Comparison of ENCODE assay signal across 8 cellular contexts in the genomic region with DNA sequence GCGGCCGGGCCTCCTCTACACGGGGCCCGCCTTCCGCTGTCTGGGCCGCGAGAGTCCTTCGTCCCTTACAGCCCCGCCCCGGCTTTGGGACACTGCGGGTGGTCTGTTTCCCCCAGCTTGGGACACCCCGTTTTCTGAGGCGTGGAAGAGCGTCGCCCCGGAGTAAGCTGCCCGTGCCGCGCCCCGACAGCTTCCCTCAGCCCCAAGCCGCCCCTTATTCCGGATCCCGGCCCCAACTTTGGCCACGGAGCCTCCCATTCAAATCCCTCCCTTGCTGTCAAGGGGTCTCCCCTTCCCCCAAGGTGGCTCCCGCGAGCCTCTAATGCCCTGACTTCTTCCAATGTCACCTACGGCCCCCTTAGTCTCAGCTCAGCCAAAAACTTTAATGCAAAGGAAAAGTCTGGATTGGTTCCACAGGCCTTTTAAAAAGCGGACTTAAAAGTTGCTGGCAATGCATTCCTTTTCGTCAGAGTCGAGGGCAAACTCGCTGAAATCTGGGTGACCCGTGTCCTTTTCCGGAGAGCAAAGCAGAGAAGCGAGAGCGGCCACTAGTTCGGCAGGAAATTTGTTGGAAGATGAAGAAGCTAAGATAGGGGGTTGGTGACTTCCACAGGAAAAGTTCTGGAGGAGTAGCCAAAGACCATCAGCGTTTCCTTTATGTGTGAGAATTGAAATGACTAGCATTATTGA. TPM values are rescaled to one million over a fixed set of nuclear protein-coding genes. Genes with fewer than 3 reads are reported as not detected.
DNase-seq lines count a peak whose midpoint lies in the region; ATAC-seq and TF ChIP-seq lines count a peak whose summit lies in the region.

No MANE protein-coding gene starts in this region.

- no peaks in the 10 kb centered on the region for H3K36me3 Mint-ChIP-seq in T-helper 1 cell treated with Interleukin-12 subunit alpha and Interleukin-12 subunit beta and Interleukin-4 antibody, amounts not matched to agents 30 μg/mL and 1 μg/mL, for 36 hours (ENCODE audit: low read depth)

- peak overlapping the region; percentile 89 for H3K4me2 ChIP-seq in PC-3 (ENCODE audit: low read length)

- H3K9me3 ChIP-seq in PC-3 (ENCODE audit: low read length), result no peaks in the 10 kb centered on the region
- no peaks in the 10 kb centered on the region for H3K9me3 ChIP-seq in colonic mucosa
- H3K9me3 ChIP-seq in lower lobe of right lung, result no peaks in the 10 kb centered on the region
- no peaks in the 10 kb centered on the region for H3K9me3 ChIP-seq in thymus (ENCODE audit: control insufficient read depth)

- H2AFZ ChIP-seq in PC-3 (ENCODE audit: low read length), result peak overlapping the region; percentile 80

- peak overlapping the region; percentile 89 for H3K9ac ChIP-seq in PC-3 (ENCODE audit: low read length)
- peak overlapping the region; percentile 88 to 93 for H3K9ac ChIP-seq in colonic mucosa (ENCODE audit: low read depth in 2 of 2, low read length in 2 of 2)

- H3K4me3 Mint-ChIP-seq in T-helper 1 cell treated with Interleukin-12 subunit alpha and Interleukin-12 subunit beta and Interleukin-4 antibody, amounts not matched to agents 30 μg/mL and 1 μg/mL, for 36 hours, result peak overlapping the region; percentile 90

- no peaks in the 10 kb centered on the region for H3K9me3 Mint-ChIP-seq in T-helper 1 cell treated with Interleukin-12 subunit alpha and Interleukin-12 subunit beta and Interleukin-4 antibody, amounts not matched to agents 30 μg/mL and 1 μg/mL, for 36 hours

- H3K27me3 Mint-ChIP-seq in T-helper 1 cell treated with Interleukin-12 subunit alpha and Interleukin-12 subunit beta and Interleukin-4 antibody, amounts not matched to agents 30 μg/mL and 1 μg/mL, for 36 hours (ENCODE audit: low read depth), result no peaks in the 10 kb centered on the region

- TF ChIP-seq CTCF in PC-3 (conservative IDR thresholded peaks at IDR 0.05; ENCODE audit: low read depth, low read length) (no peak), colonic mucosa (IDR thresholded peaks at IDR 0.05) (no peak), lower lobe of right lung (IDR thresholded peaks at IDR 0.05) (no peak)

- no peaks in the 10 kb centered on the region for H3K9me2 ChIP-seq in PC-3 (replicated peaks; ENCODE audit: low read length)

- CTCF ChIA-PET in PC-3 (lab: Charles Lee), result no interaction called here

- H3K27ac ChIP-seq in PC-3 (ENCODE audit: low read length) (peak overlapping the region; percentile 82), colonic mucosa (peak overlapping the region; percentile 99), lower lobe of right lung (peak overlapping the region; percentile 98), thymus (ENCODE audit: low read depth) (peak overlapping the region; percentile 99)

- intact Hi-C loops in PC-3 (cut with micrococcal nuclease), result no loop called here
- intact Hi-C loops in colonic mucosa (cut with DNase I), result no loop called here
- intact Hi-C loops in lower lobe of right lung (cut with DNase I), result no loop called here

- H4K20me1 ChIP-seq in PC-3 (ENCODE audit: low read length), result 0 out of 2 replicates have a peak, but pooled peaks cover 5% of the 10 kb centered on the region

- H3K4me1 ChIP-seq in PC-3 (ENCODE audit: insufficient read depth, low read length), result peaks cover 6% of the 10 kb centered on the region; the same call in 1 of the 2 replicates
- H3K4me1 ChIP-seq in colonic mucosa, result peaks cover 4% of the 10 kb centered on the region
- peaks cover 31% of the 10 kb centered on the region for H3K4me1 ChIP-seq in lower lobe of right lung
- H3K4me1 ChIP-seq in thymus (ENCODE audit: control insufficient read depth, insufficient read depth, low read length), result peaks cover 23% of the 10 kb centered on the region

- no peaks in the 10 kb centered on the region for H3K27me3 ChIP-seq in PC-3 (ENCODE audit: low read length)
- H3K27me3 ChIP-seq in colonic mucosa, result no peaks in the 10 kb centered on the region
- no peaks in the 10 kb centered on the region for H3K27me3 ChIP-seq in lower lobe of right lung (ENCODE audit: low read depth)
- H3K27me3 ChIP-seq in thymus (ENCODE audit: control insufficient read depth, insufficient read depth), result no peaks in the 10 kb centered on the region

- peaks cover 55% of the 10 kb centered on the region for H3K79me2 ChIP-seq in PC-3 (ENCODE audit: low read length)

- H3K36me3 ChIP-seq in PC-3 (ENCODE audit: low read depth, low read length), result no peaks in the 10 kb centered on the region
- H3K36me3 ChIP-seq in colonic mucosa, result no peaks in the 10 kb centered on the region
- no peaks in the 10 kb centered on the region for H3K36me3 ChIP-seq in lower lobe of right lung
- H3K36me3 ChIP-seq in thymus (ENCODE audit: control insufficient read depth, insufficient read depth), result no peaks in the 10 kb centered on the region

- H3K4me3 ChIP-seq in PC-3 (ENCODE audit: low read length) (peak overlapping the region; percentile 74), colonic mucosa (peak overlapping the region; percentile 99), lower lobe of right lung (peak overlapping the region; percentile 92), thymus (ENCODE audit: low read length) (peak overlapping the region; percentile 73)

- H3F3A ChIP-seq in PC-3 (ENCODE audit: low read length, unreplicated experiment), result no peaks in the 10 kb centered on the region

- peaks cover 29% of the 10 kb centered on the region for H3K4me1 Mint-ChIP-seq in T-helper 1 cell treated with Interleukin-12 subunit alpha and Interleukin-12 subunit beta and Interleukin-4 antibody, amounts not matched to agents 30 μg/mL and 1 μg/mL, for 36 hours (ENCODE audit: low read depth)

- H3K27ac Mint-ChIP-seq in T-helper 1 cell treated with Interleukin-12 subunit alpha and Interleukin-12 subunit beta and Interleukin-4 antibody, amounts not matched to agents 30 μg/mL and 1 μg/mL, for 36 hours, result peak overlapping the region; percentile 86

- under 1% methylated on average over 37 of the region's 37 CpGs for WGBS in thymus

- POLR2A ChIA-PET in PC-3 (lab: Charles Lee; ENCODE audit: unreplicated experiment), result no interaction called here

- DNase-seq in T-helper 1 cell (no peak), PC-3 (peak; percentile 27), colonic mucosa (peak; percentile 54), lower lobe of right lung (no peak), NOMO-1 (lab: John Stamatoyannopoulos, UW; ENCODE audit: unreplicated experiment in 2 of 2) (no peak)

- ATAC-seq in PC-3, result no peak
- peak; percentile 5 to 19 for ATAC-seq in lower lobe of right lung
- no peak for ATAC-seq in HG02885 (IDR thresholded peaks at IDR 0.05; ENCODE audit: poor library complexity, unreplicated experiment)

- BruUV-seq in PC-3 (replicated peaks; lab: Mats Ljungman, UMichigan), result TSS peak; percentile 44

RNA-seq across cellular contexts. Expression of gene EXOSC2, which starts 19.9 kb away (rescaled TPM):
- total RNA-seq in PC-3 (2014; rRNA removed) (33.5 and 40.4 TPM in 2 replicates), colonic mucosa (10 to 100 TPM; 13.6 to 34.2 TPM), lower lobe of right lung (18.4 TPM)
- 20.2 TPM for polyA plus RNA-seq in thymus

RNA-seq across cellular contexts. Expression of gene PRDM12, which starts 49.0 kb away (rescaled TPM):
- not detected in 2 replicates for total RNA-seq in PC-3 (2014; rRNA removed)
- not detected for total RNA-seq in colonic mucosa
- total RNA-seq in lower lobe of right lung, result not detected
- 0.02 TPM for polyA plus RNA-seq in thymus

Comparison
In these comparisons a context has a peak if more than half of its experiments do, and no peak if none do; other contexts are left out.
1. DNase-seq: peak in PC-3 (single experiment) and colonic mucosa (single experiment); none in T-helper 1 cell (0 of 5), lower lobe of right lung (single experiment) and NOMO-1 (0 of 2).
2. ATAC-seq: peak in lower lobe of right lung (2 of 2); none in PC-3 (single experiment) and HG02885 (single experiment).
3. Peak in every context shown above with its lines, with median percentiles within 50 percentile points of each other: H3K27ac ChIP-seq and H3K4me3 ChIP-seq.